ENCODE assay signal across 18 cellular contexts in genomic region chr21:38954450-38955059, GRCh38.
A peak's percentile ranks its signal among the peaks of the same experiment; 100 is the strongest.
DNase-seq lines count a peak whose midpoint lies in the region; ATAC-seq, FAIRE-seq and TF ChIP-seq lines count a peak whose summit lies in the region.
"Had no signal": no experiment of that assay in that cellular context is flagged by ENCODE, and none has a peak within 500 bp of the region (broad histone marks: within the 10 kb centered on the region; RNA-seq: fewer than 3 reads in every experiment).

No MANE protein-coding gene starts in this region.

- in situ Hi-C loops in HepG2 (cut with HindIII; ENCODE audit: extremely low pct_ligation_motif_present, low pct_unique_long_range_greater_than_20kb): no loop called here

- TF ChIP-seq POLR2A in HepG2 (IDR thresholded peaks at IDR 0.05; ENCODE audit: insufficient read depth in 1 of 2, low read depth in 2 of 2, low read length in 2 of 2): no peak

- no peak overlapping the region; the same call in 1 of the 2 replicates for H3K4me2 ChIP-seq in HepG2 (ENCODE audit: low read depth, low read length)
- H3K4me2 ChIP-seq: A549 had no signal

- H2AFZ ChIP-seq in HepG2 (ENCODE audit: low read length): no peak overlapping the region

- peak; percentile 78 for DNase-seq in COR-L47 (lab: John Stamatoyannopoulos, UW)
- DNase-seq in NCI-H1436 (lab: John Stamatoyannopoulos, UW): peak; percentile 27
- DNase-seq in NCI-H510A treated with DMSO at 0.1 percent for 48 hours (lab: John Stamatoyannopoulos, UW): peak; percentile 96
- no peak for DNase-seq in HepG2 (ENCODE audit: low spot score)
- DNase-seq in NCI-H526 (lab: John Stamatoyannopoulos, UW): no peak
- no peak for DNase-seq in activated naive CD4-positive, alpha-beta T cell treated with Interleukin-2 at 50 U/mL for 16 hours
- DNase-seq in middle frontal gyrus (ENCODE audit: extremely low spot score, low spot score): no peak
- DNase-seq: activated CD4-positive, alpha-beta T cell treated with anti-CD3 and anti-CD28 coated beads for 1 hour; activated naive CD4-positive, alpha-beta T cell treated with anti-CD3 and anti-CD28 coated beads for 36 hours; CD4-positive, alpha-beta T cell; GF-D8; H7; NK-92 treated with Interleukin-12 subunit alpha and Interleukin-12 subunit beta, amount 100 ng/mL, for 24 hours; stimulated activated CD4-positive, alpha-beta T cell treated with anti-CD3 and anti-CD28 coated beads, Interleukin-4, amount 100 ng/mL, for 24 hours had no signal

- no peak overlapping the region for H3K27ac ChIP-seq in HepG2 (ENCODE audit: extremely low read length, insufficient read depth, low read length)
- H3K27ac ChIP-seq: A549, body of pancreas, tibial nerve had no signal

- no peaks in the 10 kb centered on the region for H3K79me2 ChIP-seq in HepG2 (ENCODE audit: insufficient read depth, low read length)

- intact Hi-C loops in HepG2 (cut with micrococcal nuclease; ENCODE audit: unreplicated experiment): no loop called here

- H3K4me3 ChIP-seq in HepG2 (replicated peaks in 1 of 3; ENCODE audit: insufficient read depth in 1 of 3, low read depth in 2 of 3, low read length in 3 of 3): no peak overlapping the region
- H3K4me3 ChIP-seq: A549, body of pancreas, tibial nerve had no signal

- FAIRE-seq in HepG2 (lab: Jason Lieb, UNC): no peak
- FAIRE-seq: A549 had no signal

- no TSS peak for BruUV-seq in HepG2 (replicated peaks; lab: Mats Ljungman, UMichigan)

- no peaks in the 10 kb centered on the region for H4K20me1 ChIP-seq in HepG2 (ENCODE audit: insufficient read depth, low read length)

- H3K4me1 ChIP-seq in HepG2 (ENCODE audit: insufficient read depth, low read length): peaks cover 67% of the 10 kb centered on the region

- WGBS in HepG2 (ENCODE audit: low lambda C conversion rate): 62% methylated on average over 4 of the region's 5 CpGs

- no peak overlapping the region for H3K9ac ChIP-seq in HepG2 (ENCODE audit: insufficient read depth, low read depth, low read length)

- 0 out of 2 replicates have a peak, but pooled peaks cover 10% of the 10 kb centered on the region for H3K9me3 ChIP-seq in HepG2 (ENCODE audit: low read length)
- H3K9me3 ChIP-seq: body of pancreas had no signal

- peak in 1 of 2 experiments; percentile 61; a peak in 1 of 4 replicates for TF ChIP-seq EP300 in HepG2 (IDR thresholded peaks at IDR 0.05; ENCODE audit: low read depth in 2 of 2, low read length in 2 of 2)
- TF ChIP-seq EP300 in HepG2 (CRISPR knock-in tag; IDR thresholded peaks at IDR 0.05; ENCODE audit: borderline replicate concordance): no peak

- H3K36me3 ChIP-seq in HepG2 (replicated peaks in 1 of 2; ENCODE audit: control insufficient read depth in 1 of 2, insufficient read depth in 2 of 2, low read length in 2 of 2): no peaks in the 10 kb centered on the region
- H3K36me3 ChIP-seq: tibial nerve had no signal

- CTCF ChIA-PET in HepG2 (lab: Yijun Ruan, JAX; ENCODE audit: low intra/inter-chr PET ratio, low total read pairs): no interaction called here

- TF ChIP-seq CTCF in HepG2 (CRISPR knock-in tag; IDR thresholded peaks at IDR 0.05): no peak

- H3K27me3 ChIP-seq in HepG2 (ENCODE audit: control insufficient read depth in 1 of 2, insufficient read depth in 2 of 2, low read length in 2 of 2): no peaks in the 10 kb centered on the region
- H3K27me3 ChIP-seq: body of pancreas, tibial nerve had no signal

- TF ChIP-seq RAD21 in HepG2 (CRISPR knock-in tag; IDR thresholded peaks at IDR 0.05): no peak

- POLR2A ChIA-PET in HepG2 (lab: Yijun Ruan, JAX): no interaction called here

- ATAC-seq in HepG2 (no peak), HG02610 (IDR thresholded peaks at IDR 0.05; ENCODE audit: unreplicated experiment) (no peak)
- ATAC-seq: A549, body of pancreas had no signal

TF ChIP-seq in HepG2, 621 proteins besides CTCF, POLR2A, EP300 and RAD21 (continues in another document):
- TF ChIP-seq ZNF891 (CRISPR knock-in tag; IDR thresholded peaks at IDR 0.05) (no peak), TFDP1 (CRISPR knock-in tag; IDR thresholded peaks at IDR 0.05; ENCODE audit: borderline replicate concordance) (no peak), NR2F1 (CRISPR knock-in tag; IDR thresholded peaks at IDR 0.05) (no peak), SATB2 (CRISPR knock-in tag; IDR thresholded peaks at IDR 0.05) (no peak), DMAP1 (CRISPR knock-in tag; IDR thresholded peaks at IDR 0.05) (no peak), HBP1 (CRISPR knock-in tag; IDR thresholded peaks at IDR 0.05; ENCODE audit: low read depth) (no peak), ZNF280D (CRISPR knock-in tag; IDR thresholded peaks at IDR 0.05) (no peak), MXI1 (IDR thresholded peaks at IDR 0.05; ENCODE audit: borderline replicate concordance, low read depth, low read length) (no peak), HNF1B (CRISPR knock-in tag; IDR thresholded peaks at IDR 0.05) (0 out of 2 replicates have a peak, but pooled peaks have one; percentile 28), ZNF788 (CRISPR knock-in tag; IDR thresholded peaks at IDR 0.05; ENCODE audit: borderline replicate concordance) (no peak), ZNF253 (CRISPR knock-in tag; IDR thresholded peaks at IDR 0.05; ENCODE audit: borderline replicate concordance) (no peak), ZMYM3 (CRISPR knock-in tag; IDR thresholded peaks at IDR 0.05) (peak; percentile 67; the same call in 1 of the 2 replicates), KLF15 (CRISPR knock-in tag; IDR thresholded peaks at IDR 0.05; ENCODE audit: borderline replicate concordance) (no peak)

Comparison
In these comparisons a context has a peak if more than half of its experiments do, and no peak if none do; other contexts are left out.
1. DNase-seq: peak in COR-L47 (single experiment), NCI-H1436 (single experiment) and NCI-H510A treated with DMSO at 0.1 percent for 48 hours (single experiment); none in HepG2 (single experiment), NCI-H526 (0 of 2), activated naive CD4-positive, alpha-beta T cell treated with Interleukin-2 at 50 U/mL for 16 hours (single experiment) and middle frontal gyrus (single experiment).